In genomic region chr19:3335431-3336350, GRCh38 we compare ENCODE assay signal across 8 cellular contexts. TPM values are rescaled to one million over a fixed set of nuclear protein-coding genes. Genes with fewer than 3 reads are reported as not detected.
DNase-seq lines count a peak whose midpoint lies in the region; ATAC-seq and TF ChIP-seq lines count a peak whose summit lies in the region.
"Had no signal": no experiment of that assay in that cellular context is flagged by ENCODE, and none has a peak within 500 bp of the region (broad histone marks: within the 10 kb centered on the region; RNA-seq: fewer than 3 reads in every experiment).

No MANE protein-coding gene starts in this region.

- H3K27me3 ChIP-seq in Panc1 (ENCODE audit: control insufficient read depth, insufficient read depth, low read length) = no peaks in the 10 kb centered on the region
- no peaks in the 10 kb centered on the region for H3K27me3 ChIP-seq in naive thymus-derived CD4-positive, alpha-beta T cell (ENCODE audit: control insufficient read depth in 2 of 2, insufficient read depth in 2 of 2, low read length in 2 of 2)
- H3K27me3 ChIP-seq in uterus = no peaks in the 10 kb centered on the region
- H3K27me3 ChIP-seq: neutrophil had no signal

- ATAC-seq in Panc1 = peak; percentile 62
- no peak for ATAC-seq in naive thymus-derived CD4-positive, alpha-beta T cell
- ATAC-seq in HG03045 (IDR thresholded peaks at IDR 0.05; ENCODE audit: unreplicated experiment) = no peak

- H3K9me3 ChIP-seq in Panc1 (ENCODE audit: control insufficient read depth, insufficient read depth, low read depth, low read length) (no peaks in the 10 kb centered on the region), uterus (no peaks in the 10 kb centered on the region)
- H3K9me3 ChIP-seq in naive thymus-derived CD4-positive, alpha-beta T cell (ENCODE audit: control insufficient read depth in 2 of 3, low read length in 3 of 3) = no peaks in the 10 kb centered on the region
- H3K9me3 ChIP-seq: neutrophil had no signal

- H3K27me3 Mint-ChIP-seq in naive thymus-derived CD4-positive, alpha-beta T cell = no peaks in the 10 kb centered on the region

- TF ChIP-seq CTCF in Panc1 (IDR thresholded peaks at IDR 0.05) (no peak), uterus (IDR thresholded peaks at IDR 0.05) (no peak)

- H3K4me1 ChIP-seq in Panc1 (ENCODE audit: control insufficient read depth, insufficient read depth, low read length) = peaks cover 38% of the 10 kb centered on the region
- peaks cover 8 to 13% of the 10 kb centered on the region in 2 donors for H3K4me1 ChIP-seq in naive thymus-derived CD4-positive, alpha-beta T cell (ENCODE audit: control insufficient read depth in 2 of 2, insufficient read depth in 2 of 2, low read length in 2 of 2)
- H3K4me1 ChIP-seq in uterus = peaks cover 11 to 17% of the 10 kb centered on the region in 2 donors

- DNase-seq in Panc1 (ENCODE audit: low read depth, low spot score) (no peak), fibroblast of peridontal ligament (ENCODE audit: extremely low read depth) (peak; percentile 64), uterus (peak; percentile 54 to 65), NCI-H748 treated with DMSO at 0.1 percent for 48 hours (lab: John Stamatoyannopoulos, UW) (no peak)
- no peak for DNase-seq in naive thymus-derived CD4-positive, alpha-beta T cell
- DNase-seq in activated CD4-positive, CD25-positive, alpha-beta regulatory T cell (lab: John Stamatoyannopoulos, UW) = no peak

- H3K36me3 ChIP-seq in Panc1 (ENCODE audit: control insufficient read depth, insufficient read depth, low read length) (no peaks in the 10 kb centered on the region), uterus (no peaks in the 10 kb centered on the region)
- H3K36me3 ChIP-seq in naive thymus-derived CD4-positive, alpha-beta T cell (ENCODE audit: control insufficient read depth in 2 of 3, insufficient read depth in 3 of 3, low read length in 3 of 3) = no peaks in the 10 kb centered on the region
- H3K36me3 ChIP-seq: neutrophil had no signal

- H3K4me3 ChIP-seq in Panc1 (ENCODE audit: low read depth in 2 of 2, low read length in 2 of 2) (0 out of 4 replicates have a peak overlapping the region, but pooled peaks of 1 of the 2 experiments have one; percentile 16), uterus (no peak overlapping the region)
- H3K4me3 ChIP-seq in naive thymus-derived CD4-positive, alpha-beta T cell (ENCODE audit: low read length) = no peak overlapping the region

- intact Hi-C loops in Panc1 (cut with micrococcal nuclease; ENCODE audit: unreplicated experiment) (no loop called here), uterus (cut with DNase I; ENCODE audit: low total_unique reads) (no loop called here)
- intact Hi-C loops in naive thymus-derived CD4-positive, alpha-beta T cell (cut with micrococcal nuclease) = no loop called here

- in situ Hi-C loops in Panc1 (cut with HindIII; ENCODE audit: low pct_unique_long_range_greater_than_20kb, low sequenced_read_pairs) = no loop called here

- no peak overlapping the region for H3K4me3 Mint-ChIP-seq in naive thymus-derived CD4-positive, alpha-beta T cell

- no peaks in the 10 kb centered on the region for H3K36me3 Mint-ChIP-seq in naive thymus-derived CD4-positive, alpha-beta T cell

- H3K27ac Mint-ChIP-seq in naive thymus-derived CD4-positive, alpha-beta T cell = peak overlapping the region in 5 of 9 donors; percentile 34 to 71 (median 59)

- H3K9me3 Mint-ChIP-seq in naive thymus-derived CD4-positive, alpha-beta T cell = no peaks in the 10 kb centered on the region

- no peak for TF ChIP-seq POLR2A in uterus (IDR thresholded peaks at IDR 0.05)

- H3K4me1 Mint-ChIP-seq in naive thymus-derived CD4-positive, alpha-beta T cell = peaks cover 4 to 26% (median 10%) of the 10 kb centered on the region in 7 donors

- POLR2A ChIA-PET in Panc1 (lab: Charles Lee) = no interaction called here
- POLR2A ChIA-PET in naive thymus-derived CD4-positive, alpha-beta T cell (lab: Charles Lee) = interaction anchor here (0.6 kb wide), 2 partner anchors 91 to 99 kb away, joined by 3 read pairs; no protein-coding TSS in a partner anchor

- no TSS peak for BruUV-seq in Panc1 (replicated peaks; lab: Mats Ljungman, UMichigan)

- peak overlapping the region; percentile 92 for H3K27ac ChIP-seq in Panc1 (ENCODE audit: low read length)
- H3K27ac ChIP-seq in naive thymus-derived CD4-positive, alpha-beta T cell (ENCODE audit: low read depth, low read length) = no peak overlapping the region
- H3K27ac ChIP-seq in uterus = peak overlapping the region; percentile 91 to 95
- H3K27ac ChIP-seq: neutrophil had no signal

- CTCF ChIA-PET in Panc1 (lab: Charles Lee) = no interaction called here
- CTCF ChIA-PET in naive thymus-derived CD4-positive, alpha-beta T cell (lab: Charles Lee) = interaction anchor here (1.0 to 1.2 kb wide), 2 partner anchors 94 kb away, joined by 3 read pairs; no protein-coding TSS in a partner anchor

RNA-seq across cellular contexts. Expression of gene NFIC, which starts 30.7 kb away (rescaled TPM):
- 120 TPM for total RNA-seq in Panc1 (2021; ENCODE audit: unreplicated experiment)
- 56.0 TPM for polyA plus RNA-seq in Panc1 (2012; ENCODE audit: insufficient read length)
- total RNA-seq in naive thymus-derived CD4-positive, alpha-beta T cell = 10 to 100 TPM; 15.0 to 35.2 (median 33.1) TPM
- 10 to 100 TPM; 12.2 to 24.6 TPM for polyA plus RNA-seq in naive thymus-derived CD4-positive, alpha-beta T cell
- total RNA-seq in uterus = 100 to 1,000 TPM in 2 of 4 donors, 10 to 100 TPM in 2; 18.5 to 361 (median 82.9) TPM

Comparison
In these comparisons a context has a peak if more than half of its experiments do, and no peak if none do; other contexts are left out.
1. DNase-seq: peak in fibroblast of peridontal ligament (single experiment) and uterus (2 of 2); none in Panc1 (single experiment), naive thymus-derived CD4-positive, alpha-beta T cell (0 of 9), activated CD4-positive, CD25-positive, alpha-beta regulatory T cell (0 of 4) and NCI-H748 treated with DMSO at 0.1 percent for 48 hours (single experiment).